9 cellular contexts compared by ENCODE assay signal in genomic region chr1:12450090-12450764, GRCh38.
DNase-seq lines count a peak whose midpoint lies in the region; ATAC-seq, FAIRE-seq and TF ChIP-seq lines count a peak whose summit lies in the region.
"Had no signal": no experiment of that assay in that cellular context is flagged by ENCODE, and none has a peak within 500 bp of the region (broad histone marks: within the 10 kb centered on the region; RNA-seq: fewer than 3 reads in every experiment).

No MANE protein-coding gene starts in this region.

- TF ChIP-seq POLR2A in GM18505 (IDR thresholded peaks at IDR 0.05; ENCODE audit: borderline replicate concordance, extremely low read depth, insufficient read depth, insufficient read length) (no peak), sigmoid colon (IDR thresholded peaks at IDR 0.05) (no peak), lower leg skin (IDR thresholded peaks at IDR 0.05) (no peak)

- peak overlapping the region; percentile 58 for H3K4me2 ChIP-seq in OCI-LY3 (ENCODE audit: low read length)

- H3K36me3 ChIP-seq in OCI-LY3 (replicated peaks; ENCODE audit: low read depth, low read length) (peaks cover 4% of the 10 kb centered on the region), sigmoid colon (no peaks in the 10 kb centered on the region), small intestine (ENCODE audit: control insufficient read depth in 2 of 2, insufficient read depth in 2 of 2, low read length in 2 of 2) (no peaks in the 10 kb centered on the region)

- FAIRE-seq in small intestine (lab: Jason Lieb, UNC): no peak

- peak; percentile 10 for ATAC-seq in GM18505 (IDR thresholded peaks at IDR 0.05; ENCODE audit: unreplicated experiment)
- peak; percentile 69 for ATAC-seq in Right ventricle myocardium superior (ENCODE audit: poor library complexity)
- ATAC-seq in HG02571 (IDR thresholded peaks at IDR 0.05; ENCODE audit: unreplicated experiment): no peak

- TF ChIP-seq CTCF in OCI-LY3 (IDR thresholded peaks at IDR 0.05; ENCODE audit: low read depth, low read length) (no peak), sigmoid colon (IDR thresholded peaks at IDR 0.05) (no peak), lower leg skin (IDR thresholded peaks at IDR 0.05) (no peak)

- WGBS in sigmoid colon, 2 donors: 90 to 96% methylated on average over 10 of the region's 10 CpGs
- WGBS in small intestine, 3 donors: 88 to 95% (median 92%) methylated on average over 10 of the region's 10 CpGs
- 53 to 57% methylated on average over 10 of the region's 10 CpGs for WGBS in lower leg skin, 2 donors

- TF ChIP-seq EP300 in sigmoid colon (IDR thresholded peaks at IDR 0.05): no peak

- H3K4me3 ChIP-seq in OCI-LY3 (ENCODE audit: low read length) (no peak overlapping the region), sigmoid colon (no peak overlapping the region), small intestine (ENCODE audit: low read depth in 1 of 2, low read length in 2 of 2) (no peak overlapping the region), lower leg skin (ENCODE audit: low read depth, poor library complexity, severe bottlenecking) (no peak overlapping the region)

- no peaks in the 10 kb centered on the region for H3K9me3 ChIP-seq in OCI-LY3 (ENCODE audit: insufficient read depth, low read length)
- H3K9me3 ChIP-seq in sigmoid colon: no peaks in the 10 kb centered on the region
- H3K9me3 ChIP-seq in small intestine (ENCODE audit: control insufficient read depth, low read depth): no peaks in the 10 kb centered on the region

- peaks cover 58% of the 10 kb centered on the region for H4K20me1 ChIP-seq in OCI-LY3 (ENCODE audit: insufficient read depth, low read length)

- no peak overlapping the region for H3K9ac ChIP-seq in OCI-LY3 (ENCODE audit: low read length)

- no peak overlapping the region for H2AFZ ChIP-seq in OCI-LY3 (ENCODE audit: low read depth, low read length)

- H3K4me1 ChIP-seq in OCI-LY3 (ENCODE audit: low read length) (peaks cover 16% of the 10 kb centered on the region), sigmoid colon (peaks cover 0 to 100% (median 91%) of the 10 kb centered on the region in 4 donors), small intestine (ENCODE audit: control insufficient read depth in 2 of 2, insufficient read depth in 1 of 2, low read depth in 1 of 2, low read length in 1 of 2) (peaks cover 3 to 22% of the 10 kb centered on the region in 2 donors)

- H3K27ac ChIP-seq in OCI-LY3 (ENCODE audit: low read length) (no peak overlapping the region), sigmoid colon (peak overlapping the region; percentile 76 to 89 (median 86)), small intestine (ENCODE audit: low read depth in 1 of 2, low read length in 1 of 2) (peak overlapping the region in 1 of 2 donors; percentile 60)
- H3K27ac ChIP-seq: HL-60 had no signal

- peak; percentile 59 for DNase-seq in Right ventricle myocardium superior
- no peak for DNase-seq in sigmoid colon
- DNase-seq in small intestine: no peak
- DNase-seq in lower leg skin (ENCODE audit: low spot score in 2 of 2): no peak
- DNase-seq in activated CD4-positive, alpha-beta T cell treated with anti-CD3 and anti-CD28 coated beads for 48 hours: no peak

- intact Hi-C loops in Right ventricle myocardium superior (cut with DNase I): no loop called here
- intact Hi-C loops in sigmoid colon (cut with DNase I): no loop called here
- intact Hi-C loops in lower leg skin (cut with DNase I; ENCODE audit: low total_unique reads): no loop called here

- peaks cover 33% of the 10 kb centered on the region for H3K27me3 ChIP-seq in OCI-LY3 (ENCODE audit: low read depth, low read length)
- no peaks in the 10 kb centered on the region for H3K27me3 ChIP-seq in sigmoid colon
- no peaks in the 10 kb centered on the region for H3K27me3 ChIP-seq in small intestine (ENCODE audit: control insufficient read depth in 2 of 2, insufficient read depth in 2 of 2, low read length in 2 of 2)

- no peaks in the 10 kb centered on the region for H3K79me2 ChIP-seq in OCI-LY3 (ENCODE audit: low read length)
